Comparison of ENCODE assay signal across 6 cellular contexts in genomic region chr12:60107992-60108391, GRCh38.
"Had no signal": no experiment of that assay in that cellular context is flagged by ENCODE, and none has a peak within 500 bp of the region (broad histone marks: within the 10 kb centered on the region; RNA-seq: fewer than 3 reads in every experiment).

No MANE protein-coding gene starts in this region.

- H3K27ac ChIP-seq: HL-60, KMS-11 had no signal

- DNase-seq: IMR-90, KBM-7, KG1 had no signal

- H3K9ac ChIP-seq: KMS-11 had no signal

- FAIRE-seq: HTR-8/SVneo had no signal

- H3K4me2 ChIP-seq: KMS-11 had no signal
